ENCODE assay signal across 8 cellular contexts in the genomic region with DNA sequence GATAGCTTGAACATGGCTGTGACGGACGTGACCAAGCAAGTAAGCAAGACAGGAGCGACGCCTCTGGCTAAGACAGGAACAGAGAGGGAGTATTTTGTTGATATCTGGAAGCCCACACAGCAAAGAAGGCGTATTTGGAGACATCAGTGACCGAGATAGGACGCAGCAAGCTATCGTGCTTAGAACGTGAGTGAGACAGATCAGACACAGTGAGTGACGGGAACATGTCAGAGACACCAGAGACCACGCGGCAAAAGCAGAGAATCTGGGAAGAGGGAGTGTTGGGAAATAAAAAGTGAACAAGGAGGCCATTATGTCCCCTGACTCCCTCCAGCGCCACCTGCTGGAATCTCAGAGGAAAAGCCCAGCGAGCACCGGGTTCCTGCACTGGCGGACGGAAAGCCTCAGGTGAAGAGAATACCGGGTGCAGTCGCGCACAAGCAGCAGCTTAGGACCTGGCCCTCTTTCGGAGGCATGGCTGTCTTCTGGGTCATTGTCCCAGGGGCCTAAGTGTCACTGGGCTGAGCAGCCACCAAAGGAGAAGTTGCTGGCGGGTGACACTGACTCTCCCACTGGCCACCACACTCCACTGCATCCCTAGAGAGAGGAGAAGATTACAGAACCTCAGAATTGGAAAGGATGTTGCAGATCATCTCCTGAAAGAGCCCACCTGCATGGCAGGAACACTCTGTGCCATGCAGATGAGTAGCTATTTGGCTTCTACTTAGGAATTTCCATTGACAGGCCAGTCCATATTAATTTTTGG.
DNase-seq lines count a peak whose midpoint lies in the region; ATAC-seq and TF ChIP-seq lines count a peak whose summit lies in the region.

No MANE protein-coding gene starts in this region.

- no peak overlapping the region for H3K4me3 ChIP-seq in NT2/D1 (ENCODE audit: insufficient read length, low read depth)
- H3K4me3 ChIP-seq in foreskin fibroblast (ENCODE audit: low read depth in 1 of 2, low read length in 2 of 2): no peak overlapping the region

- H3K9me3 ChIP-seq in NT2/D1 (ENCODE audit: insufficient read depth, low read length): no peaks in the 10 kb centered on the region

- peak; percentile 65 for TF ChIP-seq CTCF in foreskin fibroblast (IDR thresholded peaks at IDR 0.05; ENCODE audit: low read depth, low read length)

- H3K36me3 ChIP-seq in NT2/D1 (ENCODE audit: insufficient read depth, insufficient read length, low read length): no peaks in the 10 kb centered on the region

- no peaks in the 10 kb centered on the region for H3K4me1 ChIP-seq in NT2/D1 (ENCODE audit: insufficient read depth, insufficient read length)

- no peak overlapping the region for H3K9ac ChIP-seq in NT2/D1 (ENCODE audit: insufficient read length, low read depth)

- H3K27me3 ChIP-seq in NT2/D1 (ENCODE audit: insufficient read depth, insufficient read length): no peaks in the 10 kb centered on the region

- peak; percentile 96 for ATAC-seq in HG02885 (IDR thresholded peaks at IDR 0.05; ENCODE audit: poor library complexity, unreplicated experiment)

- DNase-seq in NCI-H82 (lab: John Stamatoyannopoulos, UW) (peak; percentile 70), NCI-H82 treated with DMSO at 0.1 percent for 48 hours (lab: John Stamatoyannopoulos, UW; ENCODE audit: unreplicated experiment) (no peak), NT2/D1 (ENCODE audit: low read depth, low spot score) (peak; percentile 16), foreskin fibroblast (peak; percentile 9 to 66), pons (ENCODE audit: low spot score) (peak; percentile 32), NCI-H774 (lab: John Stamatoyannopoulos, UW) (no peak)
- DNase-seq in activated T-cell treated with anti-CD3 and anti-CD28 coated beads, Interleukin-2, amount 50 U/mL, for 1 hour: peak; percentile 55

Comparison
In these comparisons a context has a peak if more than half of its experiments do, and no peak if none do; other contexts are left out.
1. DNase-seq: peak in NCI-H82 (single experiment), NT2/D1 (single experiment), activated T-cell treated with anti-CD3 and anti-CD28 coated beads, Interleukin-2, amount 50 U/mL, for 1 hour (single experiment), foreskin fibroblast (2 of 2) and pons (single experiment); none in NCI-H82 treated with DMSO at 0.1 percent for 48 hours (single experiment) and NCI-H774 (single experiment).